In genomic region chr7:30379741-30380140, GRCh38 we compare ENCODE assay signal across 36 cellular contexts.
"Had no signal": no experiment of that assay in that cellular context is flagged by ENCODE, and none has a peak within 500 bp of the region (broad histone marks: within the 10 kb centered on the region; RNA-seq: fewer than 3 reads in every experiment).

No MANE protein-coding gene starts in this region.

- H3K27me3 ChIP-seq: MG63 had no signal

- H3K4me3 ChIP-seq: MG63 had no signal

- DNase-seq: MG63, MM.1S, MV-4-11, NCI-H1048, NCI-H1092, NCI-H1092 treated with DMSO at 0.1 percent for 48 hours, NCI-H1105, NCI-H1105 treated with DMSO at 0.1 percent for 48 hours, NCI-H1417, NCI-H1417 treated with DMSO at 0.1 percent for 48 hours, NCI-H1436, NCI-H1436 treated with DMSO at 0.1 percent for 48 hours, NCI-H146, NCI-H1694, NCI-H1694 treated with DMSO at 0.1 percent for 48 hours, NCI-H187, NCI-H187 treated with DMSO at 0.1 percent for 48 hours, NCI-H1930, NCI-H2029, NCI-H2029 treated with DMSO at 0.1 percent for 48 hours, NCI-H2081, NCI-H2081 treated with DMSO at 0.1 percent for 48 hours, NCI-H2107, NCI-H2171, NCI-H2171 treated with DMSO at 0.1 percent for 48 hours, NCI-H2227 treated with DMSO at 0.1 percent for 48 hours, NCI-H226, NCI-H345, NCI-H446, NCI-H446 treated with DMSO at 0.1 percent for 48 hours, NCI-H510A, NCI-H510A treated with DMSO at 0.1 percent for 48 hours, NCI-H524, NCI-H524 treated with DMSO at 0.1 percent for 48 hours, NCI-H526, NCI-H526 treated with DMSO at 0.1 percent for 48 hours had no signal
